14 cellular contexts compared by ENCODE assay signal in the genomic region with DNA sequence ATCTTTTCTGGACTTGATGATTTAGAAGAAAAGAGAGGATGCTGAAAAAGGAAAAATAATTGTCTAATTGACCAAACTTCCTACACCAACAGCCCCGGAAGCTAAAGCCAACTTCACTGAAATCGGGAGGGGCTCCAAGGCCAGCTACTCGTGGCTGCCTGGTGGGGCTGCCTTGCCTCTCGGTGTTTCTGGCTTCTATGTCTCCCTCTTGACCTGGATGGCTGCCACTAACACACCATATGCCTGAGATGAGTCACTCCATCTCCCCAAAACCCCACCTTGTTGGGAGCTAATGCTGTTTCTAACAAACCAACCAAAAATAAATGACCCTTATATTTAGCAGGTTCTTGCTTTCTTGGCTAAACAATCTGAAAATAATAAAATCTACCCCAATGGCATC.
DNase-seq lines count a peak whose midpoint lies in the region; ATAC-seq and TF ChIP-seq lines count a peak whose summit lies in the region.
"Had no signal": no experiment of that assay in that cellular context is flagged by ENCODE, and none has a peak within 500 bp of the region (broad histone marks: within the 10 kb centered on the region; RNA-seq: fewer than 3 reads in every experiment).

No MANE protein-coding gene starts in this region.

- H3K27ac ChIP-seq in OCI-LY7 (ENCODE audit: low read depth, low read length, poor library complexity, severe bottlenecking) (peak overlapping the region; percentile 97), neural progenitor cell (no peak overlapping the region), Peyer's patch (no peak overlapping the region)
- H3K27ac ChIP-seq: brain microvascular endothelial cell, pancreas, SJSA1 had no signal

- peaks cover 55% of the 10 kb centered on the region for H3K36me3 Mint-ChIP-seq in T-helper 2 cell treated with Interferon-gamma antibody and Interleukin-4, amounts not matched to agents 5 μg/mL and 100 μg/mL, for 36 hours (ENCODE audit: low read depth)
- peaks cover 26% of the 10 kb centered on the region for H3K36me3 Mint-ChIP-seq in neural progenitor cell

- peaks cover 63% of the 10 kb centered on the region for H3K36me3 ChIP-seq in OCI-LY7 (ENCODE audit: insufficient read depth, low read length)
- no peaks in the 10 kb centered on the region for H3K36me3 ChIP-seq in neural progenitor cell
- peaks cover 0 to 13% (median 0%) of the 10 kb centered on the region in 3 donors for H3K36me3 ChIP-seq in Peyer's patch
- H3K36me3 ChIP-seq: brain microvascular endothelial cell, pancreas had no signal

- peaks cover 4% of the 10 kb centered on the region for H3K9me3 Mint-ChIP-seq in T-helper 2 cell treated with Interferon-gamma antibody and Interleukin-4, amounts not matched to agents 5 μg/mL and 100 μg/mL, for 36 hours
- H3K9me3 Mint-ChIP-seq in neural progenitor cell = peaks cover 3% of the 10 kb centered on the region

- POLR2A ChIA-PET in OCI-LY7 (lab: Charles Lee) = interaction anchor here (0.6 to 5.0 kb wide), 9 partner anchors 11 to 804 kb away, joined by 3 to 54 read pairs (median 5); no protein-coding TSS in a partner anchor

- peaks cover 98% of the 10 kb centered on the region for H3K4me1 ChIP-seq in OCI-LY7 (ENCODE audit: insufficient read depth, low read length, poor library complexity, severe bottlenecking)
- H3K4me1 ChIP-seq in neural progenitor cell = peaks cover 13% of the 10 kb centered on the region
- peaks cover 0 to 16% (median 8%) of the 10 kb centered on the region in 4 donors for H3K4me1 ChIP-seq in Peyer's patch
- H3K4me1 ChIP-seq: pancreas had no signal

- H3K79me2 ChIP-seq in OCI-LY7 (ENCODE audit: insufficient read depth, low read depth, low read length) = peaks cover 89% of the 10 kb centered on the region
- no peaks in the 10 kb centered on the region for H3K79me2 ChIP-seq in neural progenitor cell (ENCODE audit: low read depth)

- peak overlapping the region; percentile 55 for H3K27ac Mint-ChIP-seq in T-helper 2 cell treated with Interferon-gamma antibody and Interleukin-4, amounts not matched to agents 5 μg/mL and 100 μg/mL, for 36 hours
- peak overlapping the region; percentile 65 for H3K27ac Mint-ChIP-seq in neural progenitor cell

- TF ChIP-seq POLR2A in Peyer's patch (IDR thresholded peaks at IDR 0.05) = no peak

- intact Hi-C loops in OCI-LY7 (cut with micrococcal nuclease; ENCODE audit: unreplicated experiment) = loop anchor here (2.0 to 10.0 kb wide), 2 partner anchors 333 to 637 kb away; partner anchors contain the start of genes DCLRE1A, FHIP2A and NHLRC2

- H3K9me3 ChIP-seq in OCI-LY7 (ENCODE audit: low read length) (no peaks in the 10 kb centered on the region), neural progenitor cell (ENCODE audit: low read depth) (no peaks in the 10 kb centered on the region), Peyer's patch (no peaks in the 10 kb centered on the region)
- H3K9me3 ChIP-seq: pancreas, SJSA1 had no signal

- peaks cover 51% of the 10 kb centered on the region for H3K4me1 Mint-ChIP-seq in T-helper 2 cell treated with Interferon-gamma antibody and Interleukin-4, amounts not matched to agents 5 μg/mL and 100 μg/mL, for 36 hours (ENCODE audit: low read depth)
- H3K4me1 Mint-ChIP-seq in neural progenitor cell = peaks cover 57% of the 10 kb centered on the region

- H3K27me3 ChIP-seq in neural progenitor cell = no peaks in the 10 kb centered on the region
- no peaks in the 10 kb centered on the region for H3K27me3 ChIP-seq in Peyer's patch
- H3K27me3 ChIP-seq: brain microvascular endothelial cell, pancreas, SJSA1 had no signal

- no peaks in the 10 kb centered on the region for H3K27me3 Mint-ChIP-seq in T-helper 2 cell treated with Interferon-gamma antibody and Interleukin-4, amounts not matched to agents 5 μg/mL and 100 μg/mL, for 36 hours (ENCODE audit: low read depth)
- no peaks in the 10 kb centered on the region for H3K27me3 Mint-ChIP-seq in neural progenitor cell (ENCODE audit: insufficient read depth, low read depth)

- no peak for DNase-seq in T-helper 2 cell treated with Interferon-gamma antibody and Interleukin-4, amounts not matched to agents 5 μg/mL and 100 μg/mL, for 36 hours (ENCODE audit: low spot score)
- DNase-seq in T-helper 2 cell (no peak), OCI-LY7 (ENCODE audit: low spot score) (no peak), cerebellum (ENCODE audit: low spot score) (peak; percentile 81), neural progenitor cell (ENCODE audit: low spot score) (no peak), iPS-NIHi11 (ENCODE audit: low spot score) (no peak), Peyer's patch (no peak)
- DNase-seq: 8988T; activated CD8-positive, alpha-beta memory T cell treated with anti-CD3 and anti-CD28 coated beads for 24 hours; brain microvascular endothelial cell; left colon; pancreas had no signal

- no peak overlapping the region for H2AFZ ChIP-seq in OCI-LY7 (ENCODE audit: low read length)
- H2AFZ ChIP-seq in neural progenitor cell (replicated peaks) = no peak overlapping the region

- H3K4me3 ChIP-seq in OCI-LY7 (ENCODE audit: low read depth, low read length, poor library complexity, severe bottlenecking) (peak overlapping the region; percentile 50), neural progenitor cell (no peak overlapping the region), Peyer's patch (no peak overlapping the region)
- H3K4me3 ChIP-seq: pancreas, SJSA1 had no signal

- no TSS peak for BruUV-seq in OCI-LY7 (replicated peaks; lab: Mats Ljungman, UMichigan)

- no peaks in the 10 kb centered on the region for H4K20me1 ChIP-seq in OCI-LY7 (ENCODE audit: insufficient read depth, low read length)
- peaks cover 40% of the 10 kb centered on the region for H4K20me1 ChIP-seq in neural progenitor cell (ENCODE audit: low read depth)

- peak overlapping the region; percentile 67 for H3K4me3 Mint-ChIP-seq in T-helper 2 cell treated with Interferon-gamma antibody and Interleukin-4, amounts not matched to agents 5 μg/mL and 100 μg/mL, for 36 hours
- H3K4me3 Mint-ChIP-seq in neural progenitor cell = no peak overlapping the region

- H3K9me2 ChIP-seq in OCI-LY7 (ENCODE audit: insufficient read depth, low read length) = no peaks in the 10 kb centered on the region

- CTCF ChIA-PET in OCI-LY7 (lab: Charles Lee; ENCODE audit: unreplicated experiment) = interaction anchor here (1.3 kb wide), 1 partner anchor 56 kb away, joined by 3 read pairs; no protein-coding TSS in a partner anchor

- peaks cover 14% of the 10 kb centered on the region for H3F3A ChIP-seq in neural progenitor cell (ENCODE audit: low read depth)

- ATAC-seq in HG02623 (IDR thresholded peaks at IDR 0.05; ENCODE audit: unreplicated experiment) = no peak
- ATAC-seq: left colon had no signal

- H3K4me2 ChIP-seq in OCI-LY7 (ENCODE audit: low read length) = peak overlapping the region; percentile 81
- H3K4me2 ChIP-seq in neural progenitor cell = no peak overlapping the region

- H3K9ac ChIP-seq in neural progenitor cell = no peak overlapping the region

- TF ChIP-seq CTCF in OCI-LY7 (conservative IDR thresholded peaks at IDR 0.05; ENCODE audit: low read length) = no peak
- no peak for TF ChIP-seq CTCF in neural progenitor cell (IDR thresholded peaks at IDR 0.05)
- TF ChIP-seq CTCF in Peyer's patch (IDR thresholded peaks at IDR 0.05) = no peak
